In the genomic region with DNA sequence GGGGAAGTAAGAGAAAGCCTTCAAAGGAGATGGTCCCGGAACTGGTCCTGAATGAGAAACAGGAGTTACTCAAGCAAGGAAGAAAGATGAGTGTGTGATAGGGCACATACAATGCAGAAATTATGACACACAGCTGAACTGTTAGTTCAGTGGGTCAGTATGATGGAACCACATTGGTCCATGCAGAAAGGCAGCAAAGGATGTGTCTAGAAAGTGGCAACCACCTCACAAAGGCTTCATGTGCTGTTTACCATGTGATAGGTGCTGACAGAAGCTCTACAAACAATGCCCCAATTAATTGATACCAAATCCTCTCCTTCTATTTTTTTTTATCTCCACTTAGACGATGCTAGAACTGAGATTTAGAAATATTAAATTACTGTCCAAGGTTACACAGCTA, we compare ENCODE assay signal across 24 cellular contexts.
A peak's percentile ranks its signal among the peaks of the same experiment; 100 is the strongest.
DNase-seq lines count a peak whose midpoint lies in the region; ATAC-seq and TF ChIP-seq lines count a peak whose summit lies in the region.
"Had no signal": no experiment of that assay in that cellular context is flagged by ENCODE, and none has a peak within 500 bp of the region (broad histone marks: within the 10 kb centered on the region; RNA-seq: fewer than 3 reads in every experiment).

No MANE protein-coding gene starts in this region.

- H3K4me3 Mint-ChIP-seq in stimulated activated effector memory CD8-positive, alpha-beta T cell treated with anti-CD3 and anti-CD28 coated beads, Interleukin-12 subunit alpha, Interleukin-12 subunit beta, amount 100 ng/mL, for 72 hours: no peak overlapping the region
- H3K4me3 Mint-ChIP-seq: CD14-positive monocyte; CD4-positive, alpha-beta memory T cell; CD4-positive, CD25-positive, alpha-beta regulatory T cell; CD8-positive, alpha-beta memory T cell had no signal

- no peaks in the 10 kb centered on the region for H3K36me3 ChIP-seq in PC-9 (ENCODE audit: low read depth)
- H3K36me3 ChIP-seq: BE2C, BLaER1 had no signal

- no peaks in the 10 kb centered on the region for H3K4me1 Mint-ChIP-seq in stimulated activated effector memory CD8-positive, alpha-beta T cell treated with anti-CD3 and anti-CD28 coated beads, Interleukin-12 subunit alpha, Interleukin-12 subunit beta, amount 100 ng/mL, for 72 hours
- H3K4me1 Mint-ChIP-seq: CD14-positive monocyte; CD4-positive, alpha-beta memory T cell; CD4-positive, CD25-positive, alpha-beta regulatory T cell; CD8-positive, alpha-beta memory T cell had no signal

- 0 out of 2 replicates have a peak overlapping the region, but pooled peaks have one; percentile 49 for H2AFZ ChIP-seq in PC-9

- H3K27ac Mint-ChIP-seq in stimulated activated effector memory CD8-positive, alpha-beta T cell treated with anti-CD3 and anti-CD28 coated beads, Interleukin-12 subunit alpha, Interleukin-12 subunit beta, amount 100 ng/mL, for 72 hours: no peak overlapping the region
- H3K27ac Mint-ChIP-seq: CD14-positive monocyte; CD4-positive, alpha-beta memory T cell; CD4-positive, CD25-positive, alpha-beta regulatory T cell had no signal

- H3K79me2 ChIP-seq in PC-9 (ENCODE audit: low read depth): no peaks in the 10 kb centered on the region

- H3K4me1 ChIP-seq in PC-9 (replicated peaks; ENCODE audit: insufficient read depth): 0 out of 2 replicates have a peak, but pooled peaks cover 9% of the 10 kb centered on the region
- H3K4me1 ChIP-seq: BLaER1 had no signal

- no peak for ATAC-seq in stimulated activated effector memory CD8-positive, alpha-beta T cell treated with anti-CD3 and anti-CD28 coated beads, Interleukin-12 subunit alpha, Interleukin-12 subunit beta, amount 100 ng/mL, for 72 hours

- no TSS peak for BruUV-seq in PC-9 (replicated peaks; lab: Mats Ljungman, UMichigan)

- H3K27me3 ChIP-seq in PC-9 (ENCODE audit: insufficient read depth, low read depth): no peaks in the 10 kb centered on the region
- H3K27me3 ChIP-seq: BE2C, BLaER1 had no signal

- TF ChIP-seq CTCF in PC-9 (conservative IDR thresholded peaks at IDR 0.05): no peak

- POLR2A ChIA-PET in PC-9 (lab: Charles Lee; ENCODE audit: unreplicated experiment): no interaction called here

- no peaks in the 10 kb centered on the region for H3K36me3 Mint-ChIP-seq in stimulated activated effector memory CD8-positive, alpha-beta T cell treated with anti-CD3 and anti-CD28 coated beads, Interleukin-12 subunit alpha, Interleukin-12 subunit beta, amount 100 ng/mL, for 72 hours
- H3K36me3 Mint-ChIP-seq: CD14-positive monocyte; CD4-positive, alpha-beta memory T cell; CD4-positive, CD25-positive, alpha-beta regulatory T cell; CD8-positive, alpha-beta memory T cell had no signal

- intact Hi-C loops in PC-9 (cut with micrococcal nuclease; ENCODE audit: unreplicated experiment) (no loop called here), cardiac septum (cut with DNase I) (no loop called here)

- H3F3A ChIP-seq in PC-9 (ENCODE audit: insufficient read depth, low read depth): no peaks in the 10 kb centered on the region

- H3K9me3 ChIP-seq in PC-9 (ENCODE audit: insufficient read depth, low read depth): no peaks in the 10 kb centered on the region
- H3K9me3 ChIP-seq: BE2C, BLaER1 had no signal

- no peaks in the 10 kb centered on the region for H4K20me1 ChIP-seq in PC-9 (ENCODE audit: insufficient read depth)
- H4K20me1 ChIP-seq: BLaER1 had no signal

- no peak overlapping the region for H3K4me2 ChIP-seq in PC-9
- H3K4me2 ChIP-seq: BLaER1 had no signal

- H3K9me3 Mint-ChIP-seq in stimulated activated effector memory CD8-positive, alpha-beta T cell treated with anti-CD3 and anti-CD28 coated beads, Interleukin-12 subunit alpha, Interleukin-12 subunit beta, amount 100 ng/mL, for 72 hours: peaks cover 9% of the 10 kb centered on the region

- H3K9me2 ChIP-seq in PC-9 (ENCODE audit: insufficient read depth): no peaks in the 10 kb centered on the region; the same call in none of the 2 replicates

- CTCF ChIA-PET in PC-9 (lab: Charles Lee): no interaction called here

- H3K27ac ChIP-seq in PC-9: no peak overlapping the region
- H3K27ac ChIP-seq: BLaER1 had no signal

- DNase-seq in NCI-H2171 treated with DMSO at 0.1 percent for 48 hours (lab: John Stamatoyannopoulos, UW) (peak; percentile 33), NCI-H2171 (lab: John Stamatoyannopoulos, UW) (no peak), PC-9 (no peak), renal cortical epithelial cell (ENCODE audit: low read depth) (peak; percentile 22), cardiac septum (ENCODE audit: low spot score) (no peak)
- no peak for DNase-seq in stimulated activated effector memory CD8-positive, alpha-beta T cell treated with anti-CD3 and anti-CD28 coated beads, Interleukin-12 subunit alpha, Interleukin-12 subunit beta, amount 100 ng/mL, for 72 hours (ENCODE audit: low spot score in 2 of 2)
- DNase-seq: 8988T; ACHN; BE2C; C1 segment of cervical spinal cord; CD4-positive, alpha-beta memory T cell; CD4-positive, CD25-positive, alpha-beta regulatory T cell; CD8-positive, alpha-beta memory T cell; COR-L47; DMS 273 treated with DMSO at 0.1 percent for 48 hours; DMS153; DMS53; DMS79; DND-41; EL; GDM1 had no signal

- H3K4me3 ChIP-seq in PC-9: no peak overlapping the region
- H3K4me3 ChIP-seq: BLaER1 had no signal

TF ChIP-seq in PFSK-1, 5 proteins besides CTCF, POLR2A, EP300 and RAD21:
- TF ChIP-seq, protein P1, sequence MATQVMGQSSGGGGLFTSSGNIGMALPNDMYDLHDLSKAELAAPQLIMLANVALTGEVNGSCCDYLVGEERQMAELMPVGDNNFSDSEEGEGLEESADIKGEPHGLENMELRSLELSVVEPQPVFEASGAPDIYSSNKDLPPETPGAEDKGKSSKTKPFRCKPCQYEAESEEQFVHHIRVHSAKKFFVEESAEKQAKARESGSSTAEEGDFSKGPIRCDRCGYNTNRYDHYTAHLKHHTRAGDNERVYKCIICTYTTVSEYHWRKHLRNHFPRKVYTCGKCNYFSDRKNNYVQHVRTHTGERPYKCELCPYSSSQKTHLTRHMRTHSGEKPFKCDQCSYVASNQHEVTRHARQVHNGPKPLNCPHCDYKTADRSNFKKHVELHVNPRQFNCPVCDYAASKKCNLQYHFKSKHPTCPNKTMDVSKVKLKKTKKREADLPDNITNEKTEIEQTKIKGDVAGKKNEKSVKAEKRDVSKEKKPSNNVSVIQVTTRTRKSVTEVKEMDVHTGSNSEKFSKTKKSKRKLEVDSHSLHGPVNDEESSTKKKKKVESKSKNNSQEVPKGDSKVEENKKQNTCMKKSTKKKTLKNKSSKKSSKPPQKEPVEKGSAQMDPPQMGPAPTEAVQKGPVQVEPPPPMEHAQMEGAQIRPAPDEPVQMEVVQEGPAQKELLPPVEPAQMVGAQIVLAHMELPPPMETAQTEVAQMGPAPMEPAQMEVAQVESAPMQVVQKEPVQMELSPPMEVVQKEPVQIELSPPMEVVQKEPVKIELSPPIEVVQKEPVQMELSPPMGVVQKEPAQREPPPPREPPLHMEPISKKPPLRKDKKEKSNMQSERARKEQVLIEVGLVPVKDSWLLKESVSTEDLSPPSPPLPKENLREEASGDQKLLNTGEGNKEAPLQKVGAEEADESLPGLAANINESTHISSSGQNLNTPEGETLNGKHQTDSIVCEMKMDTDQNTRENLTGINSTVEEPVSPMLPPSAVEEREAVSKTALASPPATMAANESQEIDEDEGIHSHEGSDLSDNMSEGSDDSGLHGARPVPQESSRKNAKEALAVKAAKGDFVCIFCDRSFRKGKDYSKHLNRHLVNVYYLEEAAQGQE (IDR thresholded peaks at IDR 0.05; ENCODE audit: insufficient read depth in 1 of 2, low read depth in 2 of 2, low read length in 2 of 2): 0 out of 4 replicates have a peak, but pooled peaks of 1 of the 2 experiments have one; percentile 46
- no peak for TF ChIP-seq SIN3A (IDR thresholded peaks at IDR 0.05; ENCODE audit: borderline replicate concordance, insufficient read depth, low read length)
- TF ChIP-seq FOXP2 (optimal IDR thresholded peaks at IDR 0.05; ENCODE audit: borderline replicate concordance, extremely low read depth, extremely low read length, insufficient read depth): peak; percentile 76

Comparison
In these comparisons a context has a peak if more than half of its experiments do, and no peak if none do; other contexts are left out.
1. DNase-seq: peak in NCI-H2171 treated with DMSO at 0.1 percent for 48 hours (single experiment) and renal cortical epithelial cell (single experiment); none in NCI-H2171 (single experiment), PC-9 (0 of 2), stimulated activated effector memory CD8-positive, alpha-beta T cell treated with anti-CD3 and anti-CD28 coated beads, Interleukin-12 subunit alpha, Interleukin-12 subunit beta, amount 100 ng/mL, for 72 hours (0 of 2) and cardiac septum (single experiment).